13 cellular contexts compared by ENCODE assay signal in the genomic region with DNA sequence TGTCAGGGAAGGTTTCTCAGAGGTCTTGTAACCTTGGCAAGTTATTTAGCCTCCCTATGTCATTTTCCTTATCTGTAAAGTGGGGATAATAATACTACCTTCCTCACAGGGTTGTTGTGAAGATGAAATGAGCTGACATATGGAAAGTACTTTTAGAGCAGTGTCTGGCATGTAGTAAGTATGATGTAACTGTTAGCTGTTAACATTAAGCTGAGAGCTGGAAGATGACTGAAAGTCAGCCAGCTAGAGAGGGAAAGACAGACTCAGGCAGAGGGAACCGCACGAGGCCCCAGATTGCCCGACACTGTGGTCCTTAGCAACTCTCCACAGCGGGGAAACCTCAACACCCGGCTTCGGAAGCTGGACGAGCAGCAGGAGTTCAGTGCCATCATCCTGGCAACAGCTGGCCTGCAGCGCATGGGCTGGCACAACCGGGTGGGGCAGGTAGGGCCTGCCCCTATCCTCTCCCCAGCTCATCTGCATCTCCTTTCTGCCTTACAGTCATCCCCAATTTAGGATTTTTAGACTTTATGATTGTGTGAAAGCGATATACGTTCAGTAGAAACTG. TPM values are rescaled to one million over a fixed set of nuclear protein-coding genes. Genes with fewer than 3 reads are reported as not detected.
DNase-seq lines count a peak whose midpoint lies in the region; ATAC-seq and TF ChIP-seq lines count a peak whose summit lies in the region.
"Had no signal": no experiment of that assay in that cellular context is flagged by ENCODE, and none has a peak within 500 bp of the region (broad histone marks: within the 10 kb centered on the region; RNA-seq: fewer than 3 reads in every experiment).

No MANE protein-coding gene starts in this region.

- no peak overlapping the region for H2AFZ ChIP-seq in IMR-90 (replicated peaks; ENCODE audit: low read length, poor library complexity)

- 0 out of 2 replicates have a peak overlapping the region, but pooled peaks have one; percentile 31 for H3K4ac ChIP-seq in IMR-90 (ENCODE audit: low read depth, low read length)

- no peak overlapping the region; the same call in 1 of the 2 replicates for H2AK5ac ChIP-seq in IMR-90 (ENCODE audit: low read depth, low read length)

- no peak for TF ChIP-seq CTCF in IMR-90 (conservative IDR thresholded peaks at IDR 0.05; ENCODE audit: low read depth, low read length)

- H3K9me1 ChIP-seq in IMR-90 (ENCODE audit: insufficient read depth, low read length): peaks cover 18% of the 10 kb centered on the region; the same call in 1 of the 2 replicates

- no peak overlapping the region for H3K56ac ChIP-seq in IMR-90 (ENCODE audit: extremely low read depth, insufficient read depth, low read length)

- H3K9me3 ChIP-seq in IMR-90 (ENCODE audit: control insufficient read depth, insufficient read depth, low read length) (no peaks in the 10 kb centered on the region), ectodermal cell (ENCODE audit: control insufficient read depth, low read length) (no peaks in the 10 kb centered on the region)

- H3K14ac ChIP-seq in IMR-90 (replicated peaks; ENCODE audit: low read depth, low read length): no peak overlapping the region

- no peak overlapping the region for H2BK15ac ChIP-seq in IMR-90 (ENCODE audit: low read depth, low read length)

- in situ Hi-C loops in IMR-90 (cut with MboI; ENCODE audit: low sequenced_read_pairs): no loop called here

- peak overlapping the region; percentile 76 for H2AK9ac ChIP-seq in IMR-90 (replicated peaks; ENCODE audit: low read depth, low read length, poor library complexity)

- dilution Hi-C loops in IMR-90 (cut with HindIII; ENCODE audit: low sequenced_read_pairs, unreplicated experiment): no loop called here

- H4K8ac ChIP-seq in IMR-90 (ENCODE audit: low read depth in 2 of 2, low read length in 2 of 2): no peak overlapping the region; a peak in 2 of 4 replicates

- no peak overlapping the region for H3K9ac ChIP-seq in IMR-90 (ENCODE audit: low read depth, low read length)

- intact Hi-C loops in IMR-90 (cut with micrococcal nuclease): no loop called here

- H3K4me3 ChIP-seq in IMR-90 (ENCODE audit: insufficient read depth, low read depth, low read length): no peak overlapping the region
- H3K4me3 ChIP-seq in ectodermal cell (ENCODE audit: insufficient read depth, low read depth, low read length): no peak overlapping the region

- H3K4me2 ChIP-seq in IMR-90 (ENCODE audit: low read depth, low read length): no peak overlapping the region

- TF ChIP-seq RAD21 in IMR-90 (IDR thresholded peaks at IDR 0.05; ENCODE audit: low read length): no peak

- TF ChIP-seq POLR2A in IMR-90 (IDR thresholded peaks at IDR 0.05; ENCODE audit: low read depth, low read length): no peak

- no peak overlapping the region for H2BK5ac ChIP-seq in IMR-90 (ENCODE audit: low read depth, low read length, poor library complexity, severe bottlenecking)

- H3K27ac ChIP-seq in IMR-90 (ENCODE audit: insufficient read depth, low read length) (peak overlapping the region; percentile 3; the same call in 1 of the 2 replicates), ectodermal cell (ENCODE audit: insufficient read depth, low read depth, low read length, poor library complexity, severe bottlenecking) (peak overlapping the region; percentile 26)

- peak; percentile 78 for DNase-seq in DMS 273 (lab: John Stamatoyannopoulos, UW; ENCODE audit: unreplicated experiment)
- peak; percentile 50 for DNase-seq in IMR-90
- DNase-seq in NAMALWA (ENCODE audit: low spot score): no peak
- DNase-seq: amniotic stem cell, dermis blood vessel endothelial cell, foreskin melanocyte, HCEC 1CT, islet precursor cell, NCI-H2029, retina, T-helper 2 cell had no signal

- H3K23ac ChIP-seq in IMR-90 (ENCODE audit: low read depth, low read length): no peak overlapping the region

- H3K4me1 ChIP-seq in IMR-90 (ENCODE audit: control insufficient read depth, insufficient read depth, low read length): peaks cover 14% of the 10 kb centered on the region
- H3K4me1 ChIP-seq in ectodermal cell (ENCODE audit: control insufficient read depth, insufficient read depth, low read length): peaks cover 20% of the 10 kb centered on the region

- H3K79me1 ChIP-seq in IMR-90 (ENCODE audit: low read depth in 1 of 2, low read length in 2 of 2): peaks cover 20 to 52% of the 10 kb centered on the region in 2 experiments; a peak in 3 of 4 replicates

- CTCF ChIA-PET in IMR-90 (lab: Yijun Ruan, JAX): no interaction called here

- no peak overlapping the region for H3K18ac ChIP-seq in IMR-90 (ENCODE audit: low read depth, low read length)

- no peaks in the 10 kb centered on the region for H3K27me3 ChIP-seq in IMR-90 (ENCODE audit: control insufficient read depth, insufficient read depth, low read length)
- H3K27me3 ChIP-seq in ectodermal cell (ENCODE audit: control insufficient read depth, insufficient read depth, low read length, poor library complexity, severe bottlenecking): no peaks in the 10 kb centered on the region

- ATAC-seq in IMR-90 (ENCODE audit: low read depth) (no peak), HG02798 (IDR thresholded peaks at IDR 0.05; ENCODE audit: poor library complexity, unreplicated experiment) (no peak)

- H4K20me1 ChIP-seq in IMR-90 (ENCODE audit: insufficient read depth, low read length): peaks cover 25% of the 10 kb centered on the region

- no peak overlapping the region for H2BK120ac ChIP-seq in IMR-90 (ENCODE audit: low read depth, low read length)

- no peak overlapping the region for H2BK20ac ChIP-seq in IMR-90 (ENCODE audit: low read depth, low read length)

- H3K36me3 ChIP-seq in IMR-90 (ENCODE audit: control insufficient read depth, insufficient read depth, low read length) (peaks cover 16% of the 10 kb centered on the region), ectodermal cell (ENCODE audit: control insufficient read depth, insufficient read depth, low read length) (peaks cover 15% of the 10 kb centered on the region)

- H4K5ac ChIP-seq in IMR-90 (ENCODE audit: low read depth, low read length): no peak overlapping the region

- no TSS peak for BruUV-seq in IMR-90 (replicated peaks; lab: Mats Ljungman, UMichigan)

- POLR2A ChIA-PET in IMR-90 (lab: Charles Lee; ENCODE audit: unreplicated experiment): no interaction called here

- 37% methylated on average over 7 of the region's 11 CpGs; no CpG with 5 or more reads in 1 of the 2 experiments for WGBS in IMR-90 (ENCODE audit: extremely low coverage in 2 of 2, insufficient read length in 1 of 2), 2 experiments
- WGBS in ectodermal cell, 2 experiments: 80 to 88% methylated on average over 11 of the region's 11 CpGs

- peak overlapping the region; percentile 3; the same call in 1 of the 2 replicates for H4K91ac ChIP-seq in IMR-90 (ENCODE audit: insufficient read depth, low read depth, low read length)

TF ChIP-seq in IMR-90, 13 proteins besides CTCF, POLR2A, EP300 and RAD21:
- TF ChIP-seq RCOR1 (IDR thresholded peaks at IDR 0.05; ENCODE audit: insufficient replicate concordance, low read length): no peak
- peak; percentile 53 for TF ChIP-seq CEBPB (IDR thresholded peaks at IDR 0.05; ENCODE audit: low read depth, low read length)

RNA-seq across cellular contexts. Expression of gene HMBS, which starts 6.5 kb away (rescaled TPM):
- total RNA-seq in IMR-90 (2012; rRNA removed): 13.9 and 17.9 TPM in 2 replicates
- 55.3 and 59.5 TPM in 2 replicates for polyA plus RNA-seq in IMR-90 (2012; rRNA removed)
- polyA plus RNA-seq in IMR-90 (2012; cell fraction: cytosol; rRNA removed): 48.3 and 54.5 TPM in 2 replicates
- 58.5 and 77.5 TPM in 2 replicates for polyA plus RNA-seq in IMR-90 (2012; cell fraction: nucleus; rRNA removed; ENCODE audit: low replicate concordance)
- 62.1 TPM for polyA plus RNA-seq in ectodermal cell (2013, experiment 1 of 4)
- polyA plus RNA-seq in ectodermal cell (2013, experiment 2 of 4): 62.7 TPM
- 43.9 TPM for polyA plus RNA-seq in ectodermal cell (2013, experiment 3 of 4)
- 56.8 TPM for polyA plus RNA-seq in ectodermal cell (2013, experiment 4 of 4)

RNA-seq across cellular contexts. Expression of gene DPAGT1, which starts 10.5 kb away (rescaled TPM):
- total RNA-seq in IMR-90 (2012; rRNA removed): 13.6 and 15.2 TPM in 2 replicates
- 51.2 and 53.4 TPM in 2 replicates for polyA plus RNA-seq in IMR-90 (2012; rRNA removed)
- 20.2 and 25.9 TPM in 2 replicates for polyA plus RNA-seq in IMR-90 (2012; cell fraction: cytosol; rRNA removed)
- polyA plus RNA-seq in IMR-90 (2012; cell fraction: nucleus; rRNA removed; ENCODE audit: low replicate concordance): 105 and 155 TPM in 2 replicates
- 51.5 TPM for polyA plus RNA-seq in ectodermal cell (2013, experiment 1 of 4)
- 46.4 TPM for polyA plus RNA-seq in ectodermal cell (2013, experiment 2 of 4)
- polyA plus RNA-seq in ectodermal cell (2013, experiment 3 of 4): 47.5 TPM
- polyA plus RNA-seq in ectodermal cell (2013, experiment 4 of 4): 51.6 TPM

RNA-seq across cellular contexts. Expression of gene C2CD2L, which starts 16.0 kb away (rescaled TPM):
- total RNA-seq in IMR-90 (2012; rRNA removed): 2.2 TPM in 2 replicates
- polyA plus RNA-seq in IMR-90 (2012; rRNA removed): 8.7 and 9.5 TPM in 2 replicates
- polyA plus RNA-seq in IMR-90 (2012; cell fraction: cytosol; rRNA removed): 3.7 and 6.9 TPM in 2 replicates
- polyA plus RNA-seq in IMR-90 (2012; cell fraction: nucleus; rRNA removed; ENCODE audit: low replicate concordance): 14.8 and 29.4 TPM in 2 replicates
- polyA plus RNA-seq in ectodermal cell (2013, experiment 1 of 4): 9.2 TPM
- 6.7 TPM for polyA plus RNA-seq in ectodermal cell (2013, experiment 2 of 4)
- 4.4 TPM for polyA plus RNA-seq in ectodermal cell (2013, experiment 3 of 4)
- 7.2 TPM for polyA plus RNA-seq in ectodermal cell (2013, experiment 4 of 4)

RNA-seq across cellular contexts. Expression of gene VPS11, which starts 23.5 kb away (rescaled TPM):
- total RNA-seq in IMR-90 (2012; rRNA removed): 22.2 and 30.5 TPM in 2 replicates
- polyA plus RNA-seq in IMR-90 (2012; rRNA removed): 19.7 and 20.7 TPM in 2 replicates
- 5.4 and 10.1 TPM in 2 replicates for polyA plus RNA-seq in IMR-90 (2012; cell fraction: cytosol; rRNA removed)
- polyA plus RNA-seq in IMR-90 (2012; cell fraction: nucleus; rRNA removed; ENCODE audit: low replicate concordance): 39.5 and 40.0 TPM in 2 replicates
- polyA plus RNA-seq in ectodermal cell (2013, experiment 1 of 4): 22.5 TPM
- 26.8 TPM for polyA plus RNA-seq in ectodermal cell (2013, experiment 2 of 4)
- 25.9 TPM for polyA plus RNA-seq in ectodermal cell (2013, experiment 3 of 4)
- polyA plus RNA-seq in ectodermal cell (2013, experiment 4 of 4): 32.3 TPM

RNA-seq across cellular contexts. Expression of gene HINFP, which starts 30.2 kb away (rescaled TPM):
- 8.1 and 9.1 TPM in 2 replicates for total RNA-seq in IMR-90 (2012; rRNA removed)
- polyA plus RNA-seq in IMR-90 (2012; rRNA removed): 12.8 and 15.3 TPM in 2 replicates
- polyA plus RNA-seq in IMR-90 (2012; cell fraction: cytosol; rRNA removed): 6.9 and 8.2 TPM in 2 replicates
- polyA plus RNA-seq in IMR-90 (2012; cell fraction: nucleus; rRNA removed; ENCODE audit: low replicate concordance): 64.4 and 75.1 TPM in 2 replicates
- 43.1 TPM for polyA plus RNA-seq in ectodermal cell (2013, experiment 1 of 4)
- 40.3 TPM for polyA plus RNA-seq in ectodermal cell (2013, experiment 2 of 4)
- 39.3 TPM for polyA plus RNA-seq in ectodermal cell (2013, experiment 3 of 4)
- polyA plus RNA-seq in ectodermal cell (2013, experiment 4 of 4): 39.0 TPM
